Comparison of ENCODE assay signal across 8 cellular contexts in genomic region chr17:16285646-16286008, GRCh38.
DNase-seq lines count a peak whose midpoint lies in the region; ATAC-seq and TF ChIP-seq lines count a peak whose summit lies in the region.

No MANE protein-coding gene starts in this region.

- TF ChIP-seq POLR2A in suprapubic skin (IDR thresholded peaks at IDR 0.05): no peak

- TF ChIP-seq CTCF in SK-N-SH (IDR thresholded peaks at IDR 0.05): peak; percentile 59
- TF ChIP-seq CTCF in kidney epithelial cell (IDR thresholded peaks at IDR 0.05; ENCODE audit: insufficient read depth, low read length, poor library complexity, severe bottlenecking): peak; percentile 58
- TF ChIP-seq CTCF in suprapubic skin (IDR thresholded peaks at IDR 0.05): peak in 1 of 2 donors; percentile 38

- peaks cover 0 to 3% of the 10 kb centered on the region in 2 experiments for H3K36me3 ChIP-seq in SK-N-SH (replicated peaks in 1 of 2; ENCODE audit: control insufficient read depth in 1 of 2, insufficient read depth in 2 of 2, low read length in 1 of 2)
- H3K36me3 ChIP-seq in kidney epithelial cell (ENCODE audit: control insufficient read depth, insufficient read depth, low read length): no peaks in the 10 kb centered on the region
- no peaks in the 10 kb centered on the region for H3K36me3 ChIP-seq in suprapubic skin

- H3K4me2 ChIP-seq in SK-N-SH: peak overlapping the region; percentile 72

- POLR2A ChIA-PET in SK-N-SH (lab: Yijun Ruan, JAX): no interaction called here

- ATAC-seq in SK-N-SH treated with all-trans-retinoic acid at 6 μM for 48 hours (no peak), HG02970 (IDR thresholded peaks at IDR 0.05; ENCODE audit: low FRiP score, unreplicated experiment) (no peak), GM19455 (IDR thresholded peaks at IDR 0.05; ENCODE audit: unreplicated experiment) (no peak)

- H3K27me3 ChIP-seq in SK-N-SH (ENCODE audit: insufficient read depth): no peaks in the 10 kb centered on the region
- no peaks in the 10 kb centered on the region for H3K27me3 ChIP-seq in kidney epithelial cell (ENCODE audit: control insufficient read depth, insufficient read depth, low read length)
- no peaks in the 10 kb centered on the region for H3K27me3 ChIP-seq in suprapubic skin

- peaks cover 24% of the 10 kb centered on the region for H3K36me3 Mint-ChIP-seq in activated naive CD8-positive, alpha-beta T cell treated with anti-CD3 and anti-CD28 coated beads for 36 hours

- H2AFZ ChIP-seq in SK-N-SH (ENCODE audit: low read depth): peak overlapping the region; percentile 49

- H3K4me1 ChIP-seq in SK-N-SH (ENCODE audit: control insufficient read depth in 1 of 2, insufficient read depth in 2 of 2, low read depth in 1 of 2, low read length in 1 of 2): peaks cover 6 to 49% of the 10 kb centered on the region in 2 experiments; a peak in 3 of 4 replicates
- peaks cover 30% of the 10 kb centered on the region for H3K4me1 ChIP-seq in suprapubic skin

- 0 out of 2 replicates have a peak, but pooled peaks cover 5% of the 10 kb centered on the region for H3K79me2 ChIP-seq in SK-N-SH (ENCODE audit: insufficient read depth)

- CTCF ChIA-PET in SK-N-SH (lab: Yijun Ruan, JAX): interaction anchor here (1.8 kb wide), 1 partner anchor 19 kb away, joined by 6 read pairs; no protein-coding TSS in a partner anchor

- TF ChIP-seq RAD21 in SK-N-SH (IDR thresholded peaks at IDR 0.05; ENCODE audit: low read length): no peak; the same call in 1 of the 2 replicates

- H3K9me3 ChIP-seq in SK-N-SH (no peaks in the 10 kb centered on the region), suprapubic skin (no peaks in the 10 kb centered on the region)

- H3K27me3 Mint-ChIP-seq in activated naive CD8-positive, alpha-beta T cell treated with anti-CD3 and anti-CD28 coated beads for 36 hours: no peaks in the 10 kb centered on the region

- peak overlapping the region; percentile 72 for H3K4me3 Mint-ChIP-seq in activated naive CD8-positive, alpha-beta T cell treated with anti-CD3 and anti-CD28 coated beads for 36 hours

- 45% methylated on average over 6 of the region's 6 CpGs for WGBS in SK-N-SH (ENCODE audit: low lambda C conversion rate)
- 72% methylated on average over 6 of the region's 6 CpGs for WGBS in suprapubic skin

- H3K9me3 Mint-ChIP-seq in activated naive CD8-positive, alpha-beta T cell treated with anti-CD3 and anti-CD28 coated beads for 36 hours: peaks cover 2% of the 10 kb centered on the region

- peaks cover 71% of the 10 kb centered on the region for H3F3A ChIP-seq in SK-N-SH (replicated peaks; ENCODE audit: insufficient read depth)

- TF ChIP-seq EP300 in SK-N-SH (IDR thresholded peaks at IDR 0.05; ENCODE audit: borderline replicate concordance in 1 of 2, low read depth in 1 of 2, low read length in 1 of 2) (no peak), suprapubic skin (IDR thresholded peaks at IDR 0.05) (no peak)

- H3K27ac Mint-ChIP-seq in activated naive CD8-positive, alpha-beta T cell treated with anti-CD3 and anti-CD28 coated beads for 36 hours: peak overlapping the region; percentile 99

- H4K20me1 ChIP-seq in SK-N-SH (ENCODE audit: insufficient read depth): no peaks in the 10 kb centered on the region

- H3K27ac ChIP-seq in SK-N-SH (ENCODE audit: low read depth in 2 of 2, low read length in 1 of 2) (peak overlapping the region; percentile 80 to 100), suprapubic skin (peak overlapping the region; percentile 88)

- peak overlapping the region; percentile 77 for H3K9ac ChIP-seq in SK-N-SH

- H3K4me3 ChIP-seq in SK-N-SH (ENCODE audit: low read depth in 2 of 2, low read length in 1 of 2) (peak overlapping the region in 1 of 2 experiments; percentile 42; a peak in 1 of 4 replicates), kidney epithelial cell (ENCODE audit: low read depth, low read length) (no peak overlapping the region), suprapubic skin (peak overlapping the region; percentile 36)

- H3K4me1 Mint-ChIP-seq in activated naive CD8-positive, alpha-beta T cell treated with anti-CD3 and anti-CD28 coated beads for 36 hours: peaks cover 59% of the 10 kb centered on the region

- H3K9me2 ChIP-seq in SK-N-SH: no peaks in the 10 kb centered on the region

- DNase-seq in SK-N-SH: no peak
- DNase-seq in activated naive CD8-positive, alpha-beta T cell treated with anti-CD3 and anti-CD28 coated beads for 36 hours: no peak
- DNase-seq in kidney epithelial cell (ENCODE audit: low read depth): no peak
- no peak for DNase-seq in suprapubic skin (ENCODE audit: low spot score in 2 of 2)
- no peak for DNase-seq in NK-92 treated with Interleukin-12 subunit alpha and Interleukin-12 subunit beta, amount 100 ng/mL, for 24 hours (lab: John Stamatoyannopoulos, UW)

TF ChIP-seq in SK-N-SH, 30 proteins besides CTCF, POLR2A, EP300 and RAD21:
- TF ChIP-seq MXI1 (IDR thresholded peaks at IDR 0.05; ENCODE audit: low read depth, low read length) (no peak), RXRA (IDR thresholded peaks at IDR 0.05; ENCODE audit: borderline replicate concordance, low read depth) (no peak), GABPA (IDR thresholded peaks at IDR 0.05; ENCODE audit: low read depth) (no peak), ELF1 (IDR thresholded peaks at IDR 0.05) (no peak), MAX (IDR thresholded peaks at IDR 0.05; ENCODE audit: low read depth) (no peak), IRF3 (IDR thresholded peaks at IDR 0.05; ENCODE audit: low read depth, low read length) (no peak), USF2 (IDR thresholded peaks at IDR 0.05; ENCODE audit: borderline replicate concordance, low read depth, low read length) (no peak), RCOR1 (IDR thresholded peaks at IDR 0.05; ENCODE audit: low read length) (no peak), SMC3 (IDR thresholded peaks at IDR 0.05; ENCODE audit: low read depth, low read length) (no peak), MEF2A (IDR thresholded peaks at IDR 0.05; ENCODE audit: borderline replicate concordance, low read depth) (no peak), FOXJ3 (CRISPR knock-in tag; IDR thresholded peaks at IDR 0.05) (no peak)

TF ChIP-seq in SK-N-SH treated with all-trans-retinoic acid at 6 μM for 48 hours, 23 proteins besides CTCF, POLR2A, EP300 and RAD21:
- TF ChIP-seq OSR1 (CRISPR knock-in tag; IDR thresholded peaks at IDR 0.05) (no peak), RARB (CRISPR knock-in tag; IDR thresholded peaks at IDR 0.05) (no peak), ESRRG (CRISPR knock-in tag; IDR thresholded peaks at IDR 0.05) (no peak), ZC3H10 (CRISPR knock-in tag; IDR thresholded peaks at IDR 0.05) (no peak), SNAI2 (CRISPR knock-in tag; IDR thresholded peaks at IDR 0.05) (no peak), TCF4 (CRISPR knock-in tag; IDR thresholded peaks at IDR 0.05; ENCODE audit: borderline replicate concordance) (no peak), CSRNP3 (CRISPR knock-in tag; IDR thresholded peaks at IDR 0.05) (no peak), ZFP30 (CRISPR knock-in tag; IDR thresholded peaks at IDR 0.05) (no peak), CSDC2 (CRISPR knock-in tag; IDR thresholded peaks at IDR 0.05) (no peak; the same call in 1 of the 2 replicates), ARNTL (CRISPR knock-in tag; IDR thresholded peaks at IDR 0.05; ENCODE audit: borderline replicate concordance, low read depth) (no peak), BACH2 (CRISPR knock-in tag; IDR thresholded peaks at IDR 0.05; ENCODE audit: borderline replicate concordance) (no peak), ZNF8 (CRISPR knock-in tag; IDR thresholded peaks at IDR 0.05) (no peak), TSHZ2 (CRISPR knock-in tag; IDR thresholded peaks at IDR 0.05) (no peak), PPARA (CRISPR knock-in tag; IDR thresholded peaks at IDR 0.05; ENCODE audit: borderline replicate concordance) (no peak)
